In genomic region chr22:46061431-46062231, GRCh38 we compare ENCODE assay signal across 13 cellular contexts.
DNase-seq lines count a peak whose midpoint lies in the region; ATAC-seq and TF ChIP-seq lines count a peak whose summit lies in the region.
"Had no signal": no experiment of that assay in that cellular context is flagged by ENCODE, and none has a peak within 500 bp of the region (broad histone marks: within the 10 kb centered on the region; RNA-seq: fewer than 3 reads in every experiment).

No MANE protein-coding gene starts in this region.

- H3K4me3 ChIP-seq in Panc1 (ENCODE audit: low read depth in 2 of 2, low read length in 2 of 2): peak overlapping the region; percentile 12 to 43; a peak in 3 of 4 replicates
- H3K4me3 ChIP-seq in endodermal cell (ENCODE audit: low read length): no peak overlapping the region
- peak overlapping the region in 2 of 3 donors; percentile 16 to 61 for H3K4me3 ChIP-seq in liver (ENCODE audit: low read depth in 1 of 3, low read length in 3 of 3)
- peak overlapping the region in 3 of 4 donors; percentile 13 to 32 (median 17) for H3K4me3 ChIP-seq in stomach

- no peaks in the 10 kb centered on the region for H3K36me3 Mint-ChIP-seq in endodermal cell (ENCODE audit: low read depth)
- H3K36me3 Mint-ChIP-seq in activated CD4-positive, alpha-beta T cell treated with anti-CD3 and anti-CD28 coated beads, Interleukin-2, amount 10 ng/mL, durations not matched to agents 7 days and 5 days (ENCODE audit: low read depth): peaks cover 3% of the 10 kb centered on the region
- H3K36me3 Mint-ChIP-seq: activated naive CD4-positive, alpha-beta T cell treated with anti-CD3 and anti-CD28 coated beads, Interleukin-2, amount 50 U/mL, for 24 hours had no signal

- no peak for TF ChIP-seq POLR2A in stomach (IDR thresholded peaks at IDR 0.05)

- no peak for TF ChIP-seq EP300 in stomach (IDR thresholded peaks at IDR 0.05)

- TF ChIP-seq RAD21 in liver (IDR thresholded peaks at IDR 0.05): no peak

- H3K36me3 ChIP-seq in Panc1 (ENCODE audit: control insufficient read depth, insufficient read depth, low read length) (no peaks in the 10 kb centered on the region), endodermal cell (ENCODE audit: control insufficient read depth, insufficient read depth, low read length) (no peaks in the 10 kb centered on the region), liver (ENCODE audit: control insufficient read depth in 4 of 4, insufficient read depth in 3 of 4, low read depth in 1 of 4, low read length in 3 of 4) (no peaks in the 10 kb centered on the region), stomach (peaks cover 0 to 4% (median 0%) of the 10 kb centered on the region in 4 donors)

- H3K27me3 ChIP-seq in Panc1 (ENCODE audit: control insufficient read depth, insufficient read depth, low read length) (no peaks in the 10 kb centered on the region), endodermal cell (ENCODE audit: control insufficient read depth, insufficient read depth, low read length, poor library complexity, severe bottlenecking) (peaks cover 76% of the 10 kb centered on the region), liver (ENCODE audit: control insufficient read depth in 4 of 4, insufficient read depth in 4 of 4, low read length in 3 of 4) (no peaks in the 10 kb centered on the region), stomach (no peaks in the 10 kb centered on the region)

- WGBS in endodermal cell (ENCODE audit: insufficient coverage in 1 of 2, insufficient read length in 1 of 2), 2 experiments: 56 to 69% methylated on average over 50 to 87 of the region's 87 CpGs
- WGBS in liver: 55% methylated on average over 87 of the region's 87 CpGs
- 51 to 68% (median 60%) methylated on average over 18 to 87 of the region's 87 CpGs for WGBS in stomach, 5 donors

- TF ChIP-seq CTCF in Panc1 (IDR thresholded peaks at IDR 0.05): no peak
- TF ChIP-seq CTCF in endodermal cell (conservative IDR thresholded peaks at IDR 0.05): peak; percentile 49
- no peak for TF ChIP-seq CTCF in liver (IDR thresholded peaks at IDR 0.05; ENCODE audit: low read depth, low read length, missing input control)
- no peak for TF ChIP-seq CTCF in stomach (IDR thresholded peaks at IDR 0.05)

- intact Hi-C loops in Panc1 (cut with micrococcal nuclease; ENCODE audit: unreplicated experiment) (no loop called here), stomach (cut with DNase I; ENCODE audit: low total_unique reads) (no loop called here)

- no peaks in the 10 kb centered on the region for H3K9me3 ChIP-seq in Panc1 (ENCODE audit: control insufficient read depth, insufficient read depth, low read depth, low read length)
- H3K9me3 ChIP-seq in endodermal cell (ENCODE audit: control insufficient read depth, low read length): no peaks in the 10 kb centered on the region
- H3K9me3 ChIP-seq in liver (ENCODE audit: control insufficient read depth in 4 of 4, low read length in 3 of 4): no peaks in the 10 kb centered on the region
- H3K9me3 ChIP-seq in stomach: no peaks in the 10 kb centered on the region

- no peak for DNase-seq in Panc1 (ENCODE audit: low read depth, low spot score)
- peak; percentile 82 for DNase-seq in endodermal cell
- peak; percentile 44 for DNase-seq in stomach
- DNase-seq in activated CD4-positive, alpha-beta T cell treated with anti-CD3 and anti-CD28 coated beads, Interleukin-2, amount 10 ng/mL, durations not matched to agents 7 days and 5 days: no peak
- DNase-seq in SKM-1 treated with dmso at 0.1 percent for 144 hours (lab: John Stamatoyannopoulos, UW; ENCODE audit: unreplicated experiment): no peak
- DNase-seq: activated CD4-positive, alpha-beta T cell treated with anti-CD3 and anti-CD28 coated beads for 4 hours; stimulated activated CD4-positive, alpha-beta T cell treated with anti-CD3 and anti-CD28 coated beads, Interleukin-12 subunit alpha, Interleukin-12 subunit beta, amount 100 ng/mL, for 4 hours; stimulated activated naive B cell treated with anti-CD40 and anti-IgM and Interleukin-4, amounts not matched to agents 10 μg/mL and 1 μg/mL and 100 μg/mL, for 72 hours had no signal

- H3K27ac ChIP-seq in Panc1 (ENCODE audit: low read length) (peak overlapping the region; percentile 100), endodermal cell (ENCODE audit: low read depth, low read length) (no peak overlapping the region), liver (ENCODE audit: low read depth in 1 of 2, low read length in 2 of 2) (peak overlapping the region; percentile 9 to 39), stomach (peak overlapping the region; percentile 40 to 100 (median 100))

- peaks cover 52% of the 10 kb centered on the region for H3K27me3 Mint-ChIP-seq in endodermal cell (ENCODE audit: insufficient read depth)
- no peaks in the 10 kb centered on the region for H3K27me3 Mint-ChIP-seq in activated CD4-positive, alpha-beta T cell treated with anti-CD3 and anti-CD28 coated beads, Interleukin-2, amount 10 ng/mL, durations not matched to agents 7 days and 5 days
- H3K27me3 Mint-ChIP-seq: activated naive CD4-positive, alpha-beta T cell treated with anti-CD3 and anti-CD28 coated beads, Interleukin-2, amount 50 U/mL, for 24 hours; stimulated activated naive B cell treated with anti-CD40 and anti-IgM and Interleukin-4, amounts not matched to agents 10 μg/mL and 1 μg/mL and 100 μg/mL, for 72 hours had no signal

- no peak overlapping the region for H3K27ac Mint-ChIP-seq in endodermal cell
- H3K27ac Mint-ChIP-seq in activated CD4-positive, alpha-beta T cell treated with anti-CD3 and anti-CD28 coated beads, Interleukin-2, amount 10 ng/mL, durations not matched to agents 7 days and 5 days: no peak overlapping the region
- H3K27ac Mint-ChIP-seq: CD8-positive, alpha-beta memory T cell had no signal

- no peak overlapping the region for H3K9ac ChIP-seq in endodermal cell (ENCODE audit: extremely low read depth, low read length, poor library complexity, severe bottlenecking)
- no peak overlapping the region for H3K9ac ChIP-seq in liver (ENCODE audit: low read depth in 1 of 2, low read length in 2 of 2)

- H3K4me1 ChIP-seq in Panc1 (ENCODE audit: control insufficient read depth, insufficient read depth, low read length) (peaks cover 52% of the 10 kb centered on the region), endodermal cell (ENCODE audit: control insufficient read depth, insufficient read depth, low read length) (no peaks in the 10 kb centered on the region), liver (ENCODE audit: control insufficient read depth in 4 of 4, insufficient read depth in 4 of 4, low read length in 3 of 4) (peaks cover 6 to 41% (median 28%) of the 10 kb centered on the region in 4 donors), stomach (peaks cover 71 to 100% (median 93%) of the 10 kb centered on the region in 4 donors)

- H3K9me3 Mint-ChIP-seq in endodermal cell: no peaks in the 10 kb centered on the region
- H3K9me3 Mint-ChIP-seq in activated CD4-positive, alpha-beta T cell treated with anti-CD3 and anti-CD28 coated beads, Interleukin-2, amount 10 ng/mL, durations not matched to agents 7 days and 5 days: no peaks in the 10 kb centered on the region
- H3K9me3 Mint-ChIP-seq: activated naive CD4-positive, alpha-beta T cell treated with anti-CD3 and anti-CD28 coated beads, Interleukin-2, amount 50 U/mL, for 24 hours; CD8-positive, alpha-beta memory T cell; stimulated activated naive B cell treated with anti-CD40 and anti-IgM and Interleukin-4, amounts not matched to agents 10 μg/mL and 1 μg/mL and 100 μg/mL, for 72 hours had no signal

- ATAC-seq in Panc1 (peak; percentile 40), GM18520 (IDR thresholded peaks at IDR 0.05; ENCODE audit: unreplicated experiment) (no peak), GM19035 (IDR thresholded peaks at IDR 0.05; ENCODE audit: unreplicated experiment) (no peak)
- ATAC-seq: stimulated activated naive B cell treated with anti-CD40 and anti-IgM and Interleukin-4, amounts not matched to agents 10 μg/mL and 1 μg/mL and 100 μg/mL, for 72 hours had no signal

- CTCF ChIA-PET in Panc1 (lab: Charles Lee): no interaction called here
- CTCF ChIA-PET in activated CD4-positive, alpha-beta T cell treated with anti-CD3 and anti-CD28 coated beads, Interleukin-2, amount 10 ng/mL, durations not matched to agents 7 days and 5 days (lab: Charles Lee): interaction anchor here (0.6 kb wide), 1 partner anchor 55 kb away, joined by 3 read pairs; no protein-coding TSS in a partner anchor

- H3K4me3 Mint-ChIP-seq in endodermal cell: peak overlapping the region; percentile 32
- H3K4me3 Mint-ChIP-seq in activated CD4-positive, alpha-beta T cell treated with anti-CD3 and anti-CD28 coated beads, Interleukin-2, amount 10 ng/mL, durations not matched to agents 7 days and 5 days: no peak overlapping the region
- H3K4me3 Mint-ChIP-seq: activated naive CD4-positive, alpha-beta T cell treated with anti-CD3 and anti-CD28 coated beads, Interleukin-2, amount 50 U/mL, for 24 hours; CD8-positive, alpha-beta memory T cell had no signal

- no TSS peak for BruUV-seq in Panc1 (replicated peaks; lab: Mats Ljungman, UMichigan)

- H3K4me1 Mint-ChIP-seq in endodermal cell: peaks cover 6% of the 10 kb centered on the region
- H3K4me1 Mint-ChIP-seq in activated CD4-positive, alpha-beta T cell treated with anti-CD3 and anti-CD28 coated beads, Interleukin-2, amount 10 ng/mL, durations not matched to agents 7 days and 5 days: peaks cover 38% of the 10 kb centered on the region

- in situ Hi-C loops in Panc1 (cut with HindIII; ENCODE audit: low pct_unique_long_range_greater_than_20kb, low sequenced_read_pairs): no loop called here

- POLR2A ChIA-PET in Panc1 (lab: Charles Lee): interaction anchor here (0.6 kb wide), 1 partner anchor 11 kb away, joined by 7 read pairs; no protein-coding TSS in a partner anchor
- POLR2A ChIA-PET in activated CD4-positive, alpha-beta T cell treated with anti-CD3 and anti-CD28 coated beads, Interleukin-2, amount 10 ng/mL, durations not matched to agents 7 days and 5 days (lab: Charles Lee): no interaction called here

TF ChIP-seq in liver, 16 proteins besides CTCF, POLR2A, EP300 and RAD21 (continues in another document):
- peak; percentile 20 to 37 for TF ChIP-seq RXRA (IDR thresholded peaks at IDR 0.05)
- no peak for TF ChIP-seq TAF1 (conservative IDR thresholded peaks at IDR 0.05)
- peak; percentile 82 to 83 for TF ChIP-seq HNF4A (conservative IDR thresholded peaks at IDR 0.05)
- peak; percentile 22 for TF ChIP-seq HNF4G (IDR thresholded peaks at IDR 0.05)
- TF ChIP-seq FOXA1 (IDR thresholded peaks at IDR 0.05): no peak

Comparison
In these comparisons a context has a peak if more than half of its experiments do, and no peak if none do; other contexts are left out.
1. DNase-seq: peak in endodermal cell (single experiment) and stomach (single experiment); none in Panc1 (single experiment), activated CD4-positive, alpha-beta T cell treated with anti-CD3 and anti-CD28 coated beads, Interleukin-2, amount 10 ng/mL, durations not matched to agents 7 days and 5 days (single experiment) and SKM-1 treated with dmso at 0.1 percent for 144 hours (single experiment).